In the genomic region with DNA sequence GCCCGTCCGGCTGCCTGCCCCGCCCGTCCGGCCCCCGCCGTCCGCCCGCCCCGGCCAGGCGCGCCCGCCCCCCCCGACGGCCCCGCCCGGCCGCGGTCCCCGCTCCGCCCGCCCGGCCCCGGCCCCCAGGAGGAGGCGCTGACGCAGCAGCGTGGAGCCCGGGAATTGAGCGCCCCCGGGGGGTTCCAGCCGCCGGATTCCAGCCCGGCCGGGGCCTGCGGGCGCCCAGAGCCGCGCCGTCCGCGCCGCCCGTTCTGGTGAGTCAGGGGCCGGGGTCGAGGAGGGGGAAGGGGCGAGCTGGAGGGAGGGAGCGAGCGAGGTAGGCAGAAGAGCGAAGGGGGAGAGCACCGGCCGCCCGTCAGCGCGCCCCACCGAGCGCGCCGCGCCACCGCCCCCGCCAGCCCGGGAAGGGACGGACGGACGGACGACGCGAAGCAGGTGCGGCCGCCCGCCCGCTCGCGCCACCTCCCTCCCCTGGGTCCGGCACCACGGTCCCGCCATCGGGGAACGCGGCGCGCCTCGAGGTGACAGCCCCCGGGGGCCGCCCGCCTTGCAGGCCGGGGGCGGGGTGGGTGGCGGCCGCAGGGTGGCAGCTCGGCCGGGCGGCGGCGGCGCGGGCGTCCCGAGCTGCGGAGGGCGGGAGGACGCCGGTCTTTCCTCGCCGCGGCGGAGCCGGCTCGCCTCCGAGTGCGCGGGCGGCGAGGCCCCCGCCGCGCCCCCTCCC, we compare ENCODE assay signal across 1 cellular context.
TF ChIP-seq lines count a peak whose summit lies in the region.

No MANE protein-coding gene starts in this region.

TF ChIP-seq in SK-N-SH, 30 proteins besides CTCF, POLR2A, EP300 and RAD21 (continued from another document):
- TF ChIP-seq, protein P1, sequence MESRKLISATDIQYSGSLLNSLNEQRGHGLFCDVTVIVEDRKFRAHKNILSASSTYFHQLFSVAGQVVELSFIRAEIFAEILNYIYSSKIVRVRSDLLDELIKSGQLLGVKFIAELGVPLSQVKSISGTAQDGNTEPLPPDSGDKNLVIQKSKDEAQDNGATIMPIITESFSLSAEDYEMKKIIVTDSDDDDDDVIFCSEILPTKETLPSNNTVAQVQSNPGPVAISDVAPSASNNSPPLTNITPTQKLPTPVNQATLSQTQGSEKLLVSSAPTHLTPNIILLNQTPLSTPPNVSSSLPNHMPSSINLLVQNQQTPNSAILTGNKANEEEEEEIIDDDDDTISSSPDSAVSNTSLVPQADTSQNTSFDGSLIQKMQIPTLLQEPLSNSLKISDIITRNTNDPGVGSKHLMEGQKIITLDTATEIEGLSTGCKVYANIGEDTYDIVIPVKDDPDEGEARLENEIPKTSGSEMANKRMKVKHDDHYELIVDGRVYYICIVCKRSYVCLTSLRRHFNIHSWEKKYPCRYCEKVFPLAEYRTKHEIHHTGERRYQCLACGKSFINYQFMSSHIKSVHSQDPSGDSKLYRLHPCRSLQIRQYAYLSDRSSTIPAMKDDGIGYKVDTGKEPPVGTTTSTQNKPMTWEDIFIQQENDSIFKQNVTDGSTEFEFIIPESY (IDR thresholded peaks at IDR 0.05; ENCODE audit: borderline replicate concordance, low read depth) = no peak
- TF ChIP-seq FOXJ3 (CRISPR knock-in tag; IDR thresholded peaks at IDR 0.05) = no peak
- TF ChIP-seq, protein P2, sequence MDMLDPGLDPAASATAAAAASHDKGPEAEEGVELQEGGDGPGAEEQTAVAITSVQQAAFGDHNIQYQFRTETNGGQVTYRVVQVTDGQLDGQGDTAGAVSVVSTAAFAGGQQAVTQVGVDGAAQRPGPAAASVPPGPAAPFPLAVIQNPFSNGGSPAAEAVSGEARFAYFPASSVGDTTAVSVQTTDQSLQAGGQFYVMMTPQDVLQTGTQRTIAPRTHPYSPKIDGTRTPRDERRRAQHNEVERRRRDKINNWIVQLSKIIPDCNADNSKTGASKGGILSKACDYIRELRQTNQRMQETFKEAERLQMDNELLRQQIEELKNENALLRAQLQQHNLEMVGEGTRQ (IDR thresholded peaks at IDR 0.05; ENCODE audit: borderline replicate concordance, low read depth, low read length) = no peak
